In genomic region chr4:130306566-130306965, GRCh38 we compare ENCODE assay signal across 20 cellular contexts.
DNase-seq lines count a peak whose midpoint lies in the region; ATAC-seq and TF ChIP-seq lines count a peak whose summit lies in the region.
"Had no signal": no experiment of that assay in that cellular context is flagged by ENCODE, and none has a peak within 500 bp of the region (broad histone marks: within the 10 kb centered on the region; RNA-seq: fewer than 3 reads in every experiment).

No MANE protein-coding gene starts in this region.

- no peak for TF ChIP-seq EP300 in upper lobe of left lung (IDR thresholded peaks at IDR 0.05)

- no peaks in the 10 kb centered on the region for H3K27me3 ChIP-seq in Loucy (ENCODE audit: insufficient read depth, low read length, poor library complexity, severe bottlenecking)
- no peaks in the 10 kb centered on the region for H3K27me3 ChIP-seq in testis
- H3K27me3 ChIP-seq in upper lobe of left lung: no peaks in the 10 kb centered on the region
- H3K27me3 ChIP-seq: MG63, pancreas had no signal

- no peaks in the 10 kb centered on the region for H3K9me3 ChIP-seq in Loucy (ENCODE audit: insufficient read depth, low read depth, low read length)
- no peaks in the 10 kb centered on the region for H3K9me3 ChIP-seq in testis
- no peaks in the 10 kb centered on the region for H3K9me3 ChIP-seq in upper lobe of left lung
- H3K9me3 ChIP-seq: MG63, pancreas had no signal

- H3K4me3 ChIP-seq in Loucy (ENCODE audit: low read length, poor library complexity, severe bottlenecking) (no peak overlapping the region), retinal pigment epithelial cell (ENCODE audit: low read length) (no peak overlapping the region), testis (no peak overlapping the region), upper lobe of left lung (no peak overlapping the region)
- H3K4me3 ChIP-seq: lung, MG63, pancreas had no signal

- no peaks in the 10 kb centered on the region for H3K79me2 ChIP-seq in Loucy (ENCODE audit: insufficient read depth, low read length)

- H3K4me3 Mint-ChIP-seq in chondrocyte (ENCODE audit: unreplicated experiment): no peak overlapping the region
- H3K4me3 Mint-ChIP-seq in activated T-helper 1 cell treated with anti-CD3 and anti-CD28 coated beads, Interleukin-12 subunit alpha, Interleukin-12 subunit beta, Interleukin-2, Interleukin-4 antibody, amounts not matched to agents 30 ng/mL and 10 ng/mL and 1 ng/mL, durations not matched to agents 14 hours and 24 hours and 36 hours: no peak overlapping the region
- H3K4me3 Mint-ChIP-seq: activated CD4-positive, alpha-beta memory T cell treated with anti-CD3 and anti-CD28 coated beads for 36 hours; activated naive CD8-positive, alpha-beta T cell treated with anti-CD3 and anti-CD28 coated beads for 36 hours; naive B cell had no signal

- no peaks in the 10 kb centered on the region for H3K4me1 Mint-ChIP-seq in chondrocyte (ENCODE audit: low read depth)
- no peaks in the 10 kb centered on the region for H3K4me1 Mint-ChIP-seq in activated T-helper 1 cell treated with anti-CD3 and anti-CD28 coated beads, Interleukin-12 subunit alpha, Interleukin-12 subunit beta, Interleukin-2, Interleukin-4 antibody, amounts not matched to agents 30 ng/mL and 10 ng/mL and 1 ng/mL, durations not matched to agents 14 hours and 24 hours and 36 hours (ENCODE audit: low read depth)
- H3K4me1 Mint-ChIP-seq: activated naive CD8-positive, alpha-beta T cell treated with anti-CD3 and anti-CD28 coated beads for 36 hours; naive B cell had no signal

- H3K4me1 ChIP-seq in Loucy (ENCODE audit: insufficient read depth, low read length, poor library complexity, severe bottlenecking) (no peaks in the 10 kb centered on the region), testis (no peaks in the 10 kb centered on the region), upper lobe of left lung (no peaks in the 10 kb centered on the region)
- H3K4me1 ChIP-seq: pancreas had no signal

- no peak for TF ChIP-seq POLR2A in testis (IDR thresholded peaks at IDR 0.05)
- no peak for TF ChIP-seq POLR2A in upper lobe of left lung (IDR thresholded peaks at IDR 0.05)

- no peak overlapping the region for H3K9ac ChIP-seq in Loucy (ENCODE audit: low read depth, low read length, poor library complexity, severe bottlenecking)

- H3K27ac ChIP-seq in testis: no peak overlapping the region
- no peak overlapping the region for H3K27ac ChIP-seq in upper lobe of left lung
- H3K27ac ChIP-seq: pancreas, RWPE1 had no signal

- no peaks in the 10 kb centered on the region for H3F3A ChIP-seq in Loucy (ENCODE audit: low read depth)

- H3K36me3 ChIP-seq in Loucy (ENCODE audit: insufficient read depth, low read length) (no peaks in the 10 kb centered on the region), testis (ENCODE audit: low read depth, missing control alignments) (no peaks in the 10 kb centered on the region), upper lobe of left lung (no peaks in the 10 kb centered on the region)
- H3K36me3 ChIP-seq: MG63, pancreas had no signal

- no peak overlapping the region for H3K27ac Mint-ChIP-seq in chondrocyte (ENCODE audit: unreplicated experiment)
- no peak overlapping the region for H3K27ac Mint-ChIP-seq in activated T-helper 1 cell treated with anti-CD3 and anti-CD28 coated beads, Interleukin-12 subunit alpha, Interleukin-12 subunit beta, Interleukin-2, Interleukin-4 antibody, amounts not matched to agents 30 ng/mL and 10 ng/mL and 1 ng/mL, durations not matched to agents 14 hours and 24 hours and 36 hours
- H3K27ac Mint-ChIP-seq: activated CD4-positive, alpha-beta memory T cell treated with anti-CD3 and anti-CD28 coated beads for 36 hours; activated naive CD8-positive, alpha-beta T cell treated with anti-CD3 and anti-CD28 coated beads for 36 hours had no signal

- no peaks in the 10 kb centered on the region for H4K20me1 ChIP-seq in Loucy (ENCODE audit: insufficient read depth, low read length, poor library complexity, severe bottlenecking)

- peaks cover 3% of the 10 kb centered on the region for H3K9me3 Mint-ChIP-seq in chondrocyte (ENCODE audit: low read depth)
- peaks cover 3% of the 10 kb centered on the region for H3K9me3 Mint-ChIP-seq in activated T-helper 1 cell treated with anti-CD3 and anti-CD28 coated beads, Interleukin-12 subunit alpha, Interleukin-12 subunit beta, Interleukin-2, Interleukin-4 antibody, amounts not matched to agents 30 ng/mL and 10 ng/mL and 1 ng/mL, durations not matched to agents 14 hours and 24 hours and 36 hours
- H3K9me3 Mint-ChIP-seq: activated CD4-positive, alpha-beta memory T cell treated with anti-CD3 and anti-CD28 coated beads for 36 hours; activated naive CD8-positive, alpha-beta T cell treated with anti-CD3 and anti-CD28 coated beads for 36 hours had no signal

- no peaks in the 10 kb centered on the region for H3K36me3 Mint-ChIP-seq in chondrocyte (ENCODE audit: low read depth)
- no peaks in the 10 kb centered on the region for H3K36me3 Mint-ChIP-seq in activated T-helper 1 cell treated with anti-CD3 and anti-CD28 coated beads, Interleukin-12 subunit alpha, Interleukin-12 subunit beta, Interleukin-2, Interleukin-4 antibody, amounts not matched to agents 30 ng/mL and 10 ng/mL and 1 ng/mL, durations not matched to agents 14 hours and 24 hours and 36 hours (ENCODE audit: low read depth)
- H3K36me3 Mint-ChIP-seq: activated CD4-positive, alpha-beta memory T cell treated with anti-CD3 and anti-CD28 coated beads for 36 hours; activated naive CD8-positive, alpha-beta T cell treated with anti-CD3 and anti-CD28 coated beads for 36 hours; naive B cell had no signal

- H2AFZ ChIP-seq in Loucy (ENCODE audit: low read length): no peak overlapping the region

- TF ChIP-seq CTCF in Loucy (conservative IDR thresholded peaks at IDR 0.05; ENCODE audit: low read length) (peak; percentile 49), chondrocyte (IDR thresholded peaks at IDR 0.05) (peak; percentile 29), retinal pigment epithelial cell (conservative IDR thresholded peaks at IDR 0.05; ENCODE audit: low read depth, low read length) (peak; percentile 7), testis (IDR thresholded peaks at IDR 0.05) (no peak), upper lobe of left lung (IDR thresholded peaks at IDR 0.05) (no peak)

- no peak for ATAC-seq in upper lobe of left lung (ENCODE audit: low FRiP score in 2 of 2)
- ATAC-seq: esophagus mucosa, pancreas had no signal

- peaks cover 2% of the 10 kb centered on the region for H3K27me3 Mint-ChIP-seq in chondrocyte (ENCODE audit: low read depth)
- H3K27me3 Mint-ChIP-seq in activated T-helper 1 cell treated with anti-CD3 and anti-CD28 coated beads, Interleukin-12 subunit alpha, Interleukin-12 subunit beta, Interleukin-2, Interleukin-4 antibody, amounts not matched to agents 30 ng/mL and 10 ng/mL and 1 ng/mL, durations not matched to agents 14 hours and 24 hours and 36 hours (ENCODE audit: insufficient read depth): no peaks in the 10 kb centered on the region
- H3K27me3 Mint-ChIP-seq: activated CD4-positive, alpha-beta memory T cell treated with anti-CD3 and anti-CD28 coated beads for 36 hours; activated naive CD8-positive, alpha-beta T cell treated with anti-CD3 and anti-CD28 coated beads for 36 hours; naive B cell had no signal

- no peaks in the 10 kb centered on the region for H3K9me2 ChIP-seq in Loucy (replicated peaks; ENCODE audit: low read depth, low read length)

- DNase-seq in DMS53 (lab: John Stamatoyannopoulos, UW) (peak; percentile 1), DMS53 treated with DMSO at 0.1 percent for 48 hours (lab: John Stamatoyannopoulos, UW; ENCODE audit: unreplicated experiment) (no peak), chondrocyte (ENCODE audit: low spot score) (no peak), retinal pigment epithelial cell (ENCODE audit: low read depth) (no peak), testis (no peak), upper lobe of left lung (no peak)
- DNase-seq in activated T-helper 1 cell treated with anti-CD3 and anti-CD28 coated beads, Interleukin-12 subunit alpha, Interleukin-12 subunit beta, Interleukin-2, Interleukin-4 antibody, amounts not matched to agents 30 ng/mL and 10 ng/mL and 1 ng/mL, durations not matched to agents 14 hours and 24 hours and 36 hours (ENCODE audit: low spot score): no peak
- DNase-seq: activated CD4-positive, alpha-beta memory T cell treated with anti-CD3 and anti-CD28 coated beads for 36 hours; activated naive CD8-positive, alpha-beta T cell treated with anti-CD3 and anti-CD28 coated beads for 36 hours; activated T-cell treated with anti-CD3 and anti-CD28 coated beads, Interleukin-2, amount 50 U/mL, for 48 hours; C1 segment of cervical spinal cord; MG63; naive B cell; NCI-H2029; NCI-H524 treated with DMSO at 0.1 percent for 48 hours; pancreas had no signal

- no peak overlapping the region for H3K4me2 ChIP-seq in Loucy (ENCODE audit: low read depth, low read length, poor library complexity, severe bottlenecking)

- WGBS in testis, 2 donors: 66 to 74% methylated on average over 2 of the region's 2 CpGs
- WGBS in upper lobe of left lung, 2 donors: 64 to 81% methylated on average over 2 of the region's 2 CpGs

- intact Hi-C loops in testis (cut with DNase I; ENCODE audit: low total_unique reads): no loop called here
- intact Hi-C loops in activated T-helper 1 cell treated with anti-CD3 and anti-CD28 coated beads, Interleukin-12 subunit alpha, Interleukin-12 subunit beta, Interleukin-2, Interleukin-4 antibody, amounts not matched to agents 30 ng/mL and 10 ng/mL and 1 ng/mL, durations not matched to agents 14 hours and 24 hours and 36 hours (cut with micrococcal nuclease): no loop called here

Comparison
In these comparisons a context has a peak if more than half of its experiments do, and no peak if none do; other contexts are left out.
1. CTCF ChIP-seq: peak in Loucy (single experiment), chondrocyte (single experiment) and retinal pigment epithelial cell (single experiment); none in testis (0 of 3) and upper lobe of left lung (0 of 6).